ENCODE assay signal across 8 cellular contexts in the genomic region with DNA sequence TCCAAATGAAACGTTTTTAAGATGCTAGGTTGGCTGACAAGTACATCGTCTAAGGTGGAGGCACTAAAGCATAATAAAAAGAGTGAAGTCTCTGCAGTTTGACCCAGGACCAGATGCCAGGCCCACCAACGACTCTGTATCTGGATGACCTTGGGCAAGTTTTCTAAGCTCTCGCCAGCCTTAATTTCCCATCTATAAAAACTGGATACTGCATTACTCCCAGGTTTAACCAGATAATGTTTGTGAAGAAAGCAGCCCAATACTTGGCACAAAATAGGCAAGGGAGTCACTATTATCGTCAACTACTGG. TPM values are rescaled to one million over a fixed set of nuclear protein-coding genes. Genes with fewer than 3 reads are reported as not detected.
A peak's percentile ranks its signal among the peaks of the same experiment; 100 is the strongest.
DNase-seq lines count a peak whose midpoint lies in the region; ATAC-seq lines count a peak whose summit lies in the region.

No MANE protein-coding gene starts in this region.

- H3K27ac ChIP-seq in layer of hippocampus (ENCODE audit: low read depth, low read length) (peak overlapping the region; percentile 97), temporal lobe (ENCODE audit: low read depth, low read length) (peak overlapping the region; percentile 97)

- peaks cover 34% of the 10 kb centered on the region for H3K4me1 Mint-ChIP-seq in activated CD4-positive, alpha-beta T cell treated with anti-CD3 and anti-CD28 coated beads, Interleukin-2, amount 10 ng/mL, durations not matched to agents 7 days and 5 days

- POLR2A ChIA-PET in activated CD4-positive, alpha-beta T cell treated with anti-CD3 and anti-CD28 coated beads, Interleukin-2, amount 10 ng/mL, durations not matched to agents 7 days and 5 days (lab: Charles Lee): interaction anchor here (0.8 to 1.3 kb wide), 8 partner anchors 14 to 303 kb away, joined by 3 to 14 read pairs (median 4); partner anchors contain the start of gene TNRC6B

- H3K4me1 ChIP-seq in adipocyte (ENCODE audit: control insufficient read depth, insufficient read depth, low read length): peaks cover 46% of the 10 kb centered on the region

- no peaks in the 10 kb centered on the region for H3K36me3 ChIP-seq in adipocyte (ENCODE audit: control insufficient read depth, insufficient read depth, low read length, severe bottlenecking)

- no peak for ATAC-seq in GM19467 (IDR thresholded peaks at IDR 0.05; ENCODE audit: unreplicated experiment)

- no peak for DNase-seq in activated CD4-positive, alpha-beta T cell treated with anti-CD3 and anti-CD28 coated beads, Interleukin-2, amount 10 ng/mL, durations not matched to agents 7 days and 5 days
- DNase-seq in activated CD4-positive, alpha-beta T cell treated with anti-CD3 and anti-CD28 coated beads for 1 hour: no peak
- no peak for DNase-seq in adipocyte (ENCODE audit: low read depth)
- DNase-seq in NCI-H2107 (lab: John Stamatoyannopoulos, UW): no peak
- DNase-seq in glomerular visceral epithelial cell (ENCODE audit: extremely low spot score): no peak

- peaks cover 7% of the 10 kb centered on the region for H3K27me3 Mint-ChIP-seq in activated CD4-positive, alpha-beta T cell treated with anti-CD3 and anti-CD28 coated beads, Interleukin-2, amount 10 ng/mL, durations not matched to agents 7 days and 5 days

- peak overlapping the region; percentile 81 for H3K4me3 Mint-ChIP-seq in activated CD4-positive, alpha-beta T cell treated with anti-CD3 and anti-CD28 coated beads, Interleukin-2, amount 10 ng/mL, durations not matched to agents 7 days and 5 days

- peak overlapping the region; percentile 98 for H3K27ac Mint-ChIP-seq in activated CD4-positive, alpha-beta T cell treated with anti-CD3 and anti-CD28 coated beads, Interleukin-2, amount 10 ng/mL, durations not matched to agents 7 days and 5 days

- peak overlapping the region; percentile 87 for H3K4me3 ChIP-seq in adipocyte (ENCODE audit: low read length)

- H3K27me3 ChIP-seq in adipocyte (replicated peaks; ENCODE audit: control insufficient read depth, insufficient read depth, low read length): no peaks in the 10 kb centered on the region
- no peaks in the 10 kb centered on the region for H3K27me3 ChIP-seq in layer of hippocampus (ENCODE audit: control insufficient read depth, insufficient read depth, low read length)

- H3K9ac ChIP-seq in adipocyte (ENCODE audit: low read length): peak overlapping the region; percentile 79

- H3K36me3 Mint-ChIP-seq in activated CD4-positive, alpha-beta T cell treated with anti-CD3 and anti-CD28 coated beads, Interleukin-2, amount 10 ng/mL, durations not matched to agents 7 days and 5 days (ENCODE audit: low read depth): peaks cover 3% of the 10 kb centered on the region

- H3K9me3 ChIP-seq in adipocyte (ENCODE audit: control insufficient read depth, low read length): no peaks in the 10 kb centered on the region

- CTCF ChIA-PET in activated CD4-positive, alpha-beta T cell treated with anti-CD3 and anti-CD28 coated beads, Interleukin-2, amount 10 ng/mL, durations not matched to agents 7 days and 5 days (lab: Charles Lee): interaction anchor here (0.5 to 2.3 kb wide), 12 partner anchors 8 to 514 kb away, joined by 3 to 14 read pairs (median 4); no protein-coding TSS in a partner anchor

- no peaks in the 10 kb centered on the region for H3K9me3 Mint-ChIP-seq in activated CD4-positive, alpha-beta T cell treated with anti-CD3 and anti-CD28 coated beads, Interleukin-2, amount 10 ng/mL, durations not matched to agents 7 days and 5 days

RNA-seq across cellular contexts. Expression of gene FAM83F, which starts 49.0 kb away (rescaled TPM):
- under 1 TPM; 0.04 to 0.05 TPM for total RNA-seq in activated CD4-positive, alpha-beta T cell treated with anti-CD3 and anti-CD28 coated beads, Interleukin-2, amount 10 ng/mL, durations not matched to agents 7 days and 5 days
- total RNA-seq in temporal lobe: 0.25 TPM
